ENCODE assay signal across 21 cellular contexts in genomic region chr13:35333157-35333556, GRCh38.
"Had no signal": no experiment of that assay in that cellular context is flagged by ENCODE, and none has a peak within 500 bp of the region (broad histone marks: within the 10 kb centered on the region; RNA-seq: fewer than 3 reads in every experiment).

No MANE protein-coding gene starts in this region.

- DNase-seq: Karpas-422, KG1, MG63, NCI-H1092 treated with DMSO at 0.1 percent for 48 hours, NCI-H1436, NCI-H187, NCI-H2029, NCI-H2081 treated with DMSO at 0.1 percent for 48 hours, NCI-H2171, NCI-H226, NCI-H446, NCI-H510A, NCI-H524 treated with DMSO at 0.1 percent for 48 hours, NCI-H69, NCI-H774, PC-3, SHP77, SK-N-SH, SW 1271 had no signal

- ATAC-seq: Panc1, PC-3 had no signal

- H3K9ac ChIP-seq: SK-N-SH had no signal

- H3K27ac ChIP-seq: RWPE1 had no signal

- H3K27me3 ChIP-seq: MG63 had no signal

- H3K4me3 ChIP-seq: MG63 had no signal

- H3K36me3 ChIP-seq: MG63 had no signal

- H3K9me3 ChIP-seq: MG63, SK-N-SH had no signal

- H3K4me2 ChIP-seq: SK-N-SH had no signal
